In the genomic region with DNA sequence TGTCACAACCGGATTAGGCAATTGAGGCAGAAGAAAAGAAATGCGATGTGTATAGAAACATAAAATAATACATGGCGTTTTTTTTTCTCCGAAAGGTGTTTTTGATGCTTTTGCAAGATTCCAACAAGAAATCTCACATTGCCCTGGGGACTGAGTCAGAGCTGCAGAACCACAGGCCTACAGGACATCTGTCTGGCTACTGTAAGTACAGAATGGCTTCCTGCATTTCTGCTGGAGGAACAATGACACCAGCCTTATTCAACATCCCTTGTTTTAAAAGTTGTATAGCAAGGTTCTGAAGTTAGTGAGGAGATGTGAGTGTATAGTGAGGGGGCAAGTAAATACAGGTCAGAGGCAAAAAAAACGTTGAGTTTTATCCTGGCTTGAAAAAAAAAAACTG, we compare ENCODE assay signal across 1 cellular context.
TF ChIP-seq lines count a peak whose summit lies in the region.

No MANE protein-coding gene starts in this region.

TF ChIP-seq in GM12891, 5 proteins besides CTCF, POLR2A, EP300 and RAD21:
- TF ChIP-seq TAF1 (IDR thresholded peaks at IDR 0.05; ENCODE audit: low read depth, low read length) (no peak), POU2F2 (IDR thresholded peaks at IDR 0.05; ENCODE audit: low read depth, low read length) (no peak), POLR2AphosphoS5 (IDR thresholded peaks at IDR 0.05; ENCODE audit: low read depth, low read length) (no peak), SPI1 (IDR thresholded peaks at IDR 0.05; ENCODE audit: low read depth, low read length) (no peak), PAX5 (IDR thresholded peaks at IDR 0.05; ENCODE audit: insufficient read depth, low read length, severe bottlenecking) (no peak)
